ENCODE assay signal across 8 cellular contexts in the genomic region with DNA sequence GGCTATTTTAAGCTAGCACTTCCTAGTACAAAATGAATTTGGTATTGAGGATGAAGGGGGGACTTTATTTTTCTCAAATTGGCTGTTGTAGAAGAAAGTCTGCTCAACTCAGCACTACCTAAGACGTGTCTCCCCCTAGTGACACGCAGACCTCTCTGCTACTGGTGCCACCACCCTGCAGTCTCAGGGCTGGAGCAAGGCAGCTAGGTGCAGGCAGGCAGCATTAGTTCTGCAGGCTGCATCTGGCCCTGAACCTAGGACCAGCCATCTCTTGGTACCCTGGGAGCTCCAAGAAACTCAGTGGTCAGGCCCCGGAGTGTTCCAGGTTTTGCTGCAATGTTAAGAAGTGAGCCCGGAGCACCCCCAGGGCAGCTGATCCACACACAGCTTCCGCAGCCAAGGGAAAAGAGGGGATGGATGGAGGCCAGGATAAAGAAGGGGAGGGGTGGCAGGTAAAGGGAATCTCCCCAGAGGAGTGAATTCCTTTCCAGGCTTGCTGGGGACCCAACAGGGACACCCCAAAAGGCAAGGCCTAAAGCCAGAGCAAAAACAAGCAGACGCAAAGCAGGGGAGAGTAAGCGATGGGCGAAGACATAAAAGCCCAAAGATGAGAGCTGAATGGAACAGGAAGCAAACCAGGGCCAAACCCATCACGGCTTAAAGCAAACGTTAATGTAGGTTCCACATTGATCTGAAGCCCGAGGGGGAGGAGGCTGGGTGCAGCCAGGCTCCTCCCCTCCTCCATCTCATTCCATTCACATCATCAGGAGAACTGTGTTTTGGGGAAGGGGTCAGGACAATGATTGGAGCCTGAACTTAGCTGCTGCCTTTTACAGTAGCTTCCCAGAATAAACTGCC.
DNase-seq lines count a peak whose midpoint lies in the region; ATAC-seq, FAIRE-seq and TF ChIP-seq lines count a peak whose summit lies in the region.

No MANE protein-coding gene starts in this region.

- H2BK120ac ChIP-seq in H1 (replicated peaks; ENCODE audit: low read depth, low read length), result no peak overlapping the region

- no peak overlapping the region for H2BK15ac ChIP-seq in H1 (ENCODE audit: low read length)

- no peak overlapping the region for H2AK5ac ChIP-seq in H1 (ENCODE audit: low read depth, low read length)

- no peaks in the 10 kb centered on the region for H3K9me3 Mint-ChIP-seq in nephron

- no peak overlapping the region for H3K56ac ChIP-seq in H1 (replicated peaks; ENCODE audit: insufficient read length, low read depth, low read length)

- no peaks in the 10 kb centered on the region for H3K27me3 ChIP-seq in BE2C
- no peaks in the 10 kb centered on the region for H3K27me3 ChIP-seq in H1 (replicated peaks in 1 of 4; ENCODE audit: control insufficient read depth in 3 of 4, extremely low read depth in 1 of 4, insufficient read depth in 3 of 4, low read length in 3 of 4)

- H3K4me1 ChIP-seq in BE2C (peaks cover 29% of the 10 kb centered on the region), H1 (replicated peaks in 1 of 4; ENCODE audit: control insufficient read depth in 3 of 4, insufficient read depth in 4 of 4, low read length in 3 of 4) (peaks cover 0 to 9% (median 3%) of the 10 kb centered on the region in 4 experiments; a peak in 3 of 7 replicates)

- no peaks in the 10 kb centered on the region; the same call in 1 of the 2 replicates for H3K23me2 ChIP-seq in H1 (ENCODE audit: low read depth, low read length)

- no peak overlapping the region for H4K5ac ChIP-seq in H1 (ENCODE audit: insufficient read length, low read depth, low read length)

- H4K91ac ChIP-seq in H1 (replicated peaks; ENCODE audit: insufficient read length, low read length), result no peak overlapping the region

- H3K23ac ChIP-seq in H1 (ENCODE audit: insufficient read length), result no peak overlapping the region

- no peak overlapping the region for H2BK20ac ChIP-seq in H1 (ENCODE audit: low read length)

- no peak overlapping the region for H3K4me3 ChIP-seq in BE2C (ENCODE audit: low read depth, low read length)
- no peak overlapping the region for H3K4me3 ChIP-seq in H1 (ENCODE audit: extremely low read depth in 1 of 4, insufficient read depth in 2 of 4, low read depth in 3 of 4, low read length in 4 of 4)

- no peak overlapping the region for H4K8ac ChIP-seq in H1 (ENCODE audit: extremely low read depth, insufficient read depth, low read length)

- no peaks in the 10 kb centered on the region for H3K79me1 ChIP-seq in H1 (ENCODE audit: low read depth, low read length)

- H3K27ac Mint-ChIP-seq in nephron, result peak overlapping the region; percentile 4 to 12 (median 11)

- POLR2A ChIA-PET in H1 (lab: Charles Lee; ENCODE audit: partially characterized antibody), result no interaction called here

- no peak overlapping the region for H3K4me2 ChIP-seq in H1 (ENCODE audit: insufficient read depth in 1 of 2, low read depth in 2 of 2, low read length in 2 of 2)

- ATAC-seq in GM18502 (IDR thresholded peaks at IDR 0.05; ENCODE audit: poor library complexity, unreplicated experiment) (peak; percentile 71), HG03432 (IDR thresholded peaks at IDR 0.05; ENCODE audit: unreplicated experiment) (no peak), GM21447 (IDR thresholded peaks at IDR 0.05; ENCODE audit: unreplicated experiment) (no peak), GM18861 (IDR thresholded peaks at IDR 0.05; ENCODE audit: unreplicated experiment) (no peak)

- H3K14ac ChIP-seq in H1 (ENCODE audit: insufficient read length), result no peak overlapping the region

- no peak overlapping the region for H2BK12ac ChIP-seq in H1 (ENCODE audit: low read depth, low read length)

- no peak overlapping the region for H3K27ac ChIP-seq in H1 (ENCODE audit: low read depth, low read length)

- no peak for TF ChIP-seq POLR2A in H1 (IDR thresholded peaks at IDR 0.05; ENCODE audit: control extremely low read depth in 1 of 2, low read depth in 2 of 2, low read length in 2 of 2)

- no peak overlapping the region for H3K18ac ChIP-seq in H1 (ENCODE audit: extremely low read depth, low read length)

- peak overlapping the region in 1 of 3 experiments; percentile 29 for H3K4me3 Mint-ChIP-seq in nephron

- peaks cover 0 to 7% of the 10 kb centered on the region in 2 experiments for H4K20me1 ChIP-seq in H1 (replicated peaks in 1 of 2; ENCODE audit: control insufficient read depth in 1 of 2, insufficient read depth in 2 of 2, low read length in 2 of 2)

- no peak overlapping the region for H2BK5ac ChIP-seq in H1 (ENCODE audit: low read depth, low read length)

- WGBS in H1 (ENCODE audit: extremely low coverage in 1 of 2, insufficient coverage in 1 of 2, insufficient read length in 1 of 2, insufficient replicate concordance in 2 of 2, low coverage in 1 of 2, low lambda C conversion rate in 2 of 2, missing lambda C conversion rate in 1 of 2), 2 experiments, result 69% methylated on average over 11 of the region's 11 CpGs; no CpG with 5 or more reads in 1 of the 2 experiments

- H3K27me3 Mint-ChIP-seq in nephron (ENCODE audit: low read depth), result no peaks in the 10 kb centered on the region

- peak; percentile 75 for DNase-seq in BE2C
- peak; percentile 33 for DNase-seq in NCI-H460 (ENCODE audit: extremely low read depth, low read depth)
- DNase-seq in H1 (ENCODE audit: low read depth in 1 of 2, low spot score in 2 of 2), result no peak

- H3K9me3 ChIP-seq in BE2C, result no peaks in the 10 kb centered on the region
- H3K9me3 ChIP-seq in H1 (ENCODE audit: insufficient read depth in 2 of 2, low read depth in 1 of 2, low read length in 1 of 2), result no peaks in the 10 kb centered on the region

- no peak overlapping the region for H2AFZ ChIP-seq in H1 (ENCODE audit: low read length)

- no peak for FAIRE-seq in H1 (lab: Jason Lieb, UNC)

- H3K9ac ChIP-seq in H1 (replicated peaks in 1 of 4; ENCODE audit: extremely low read depth in 1 of 4, low read depth in 3 of 4, low read length in 3 of 4), result no peak overlapping the region

- TF ChIP-seq RAD21 in H1 (IDR thresholded peaks at IDR 0.05 in 1 of 2, conservative IDR thresholded peaks at IDR 0.05 in 1 of 2; ENCODE audit: low read depth in 2 of 2, low read length in 2 of 2), result peak; percentile 78

- peaks cover 71% of the 10 kb centered on the region for H3K4me1 Mint-ChIP-seq in nephron

- H3K36me3 ChIP-seq in BE2C (no peaks in the 10 kb centered on the region; the same call in 1 of the 2 replicates), H1 (ENCODE audit: control insufficient read depth in 2 of 4, insufficient read depth in 4 of 4, low read length in 3 of 4) (no peaks in the 10 kb centered on the region)

- TF ChIP-seq CTCF in BE2C (IDR thresholded peaks at IDR 0.05; ENCODE audit: low read depth, low read length), result peak; percentile 88
- TF ChIP-seq CTCF in H1 (IDR thresholded peaks at IDR 0.05; ENCODE audit: control extremely low read depth in 1 of 3, insufficient read depth in 1 of 3, low read depth in 1 of 3, low read length in 3 of 3), result peak; percentile 77 to 88 (median 82)
- TF ChIP-seq CTCF in nephron (IDR thresholded peaks at IDR 0.05; ENCODE audit: unreplicated experiment in 3 of 3), result peak; percentile 25 to 49 (median 38)

- no peak for TF ChIP-seq EP300 in H1 (IDR thresholded peaks at IDR 0.05; ENCODE audit: borderline replicate concordance in 1 of 2, low read depth in 2 of 2, low read length in 2 of 2)

- no peaks in the 10 kb centered on the region for H3K79me2 ChIP-seq in H1 (ENCODE audit: control insufficient read depth in 1 of 2, insufficient read depth in 2 of 2, low read length in 2 of 2)

- peaks cover 3% of the 10 kb centered on the region for H3K36me3 Mint-ChIP-seq in nephron (ENCODE audit: low read depth)

- no peak overlapping the region for H3K4ac ChIP-seq in H1 (replicated peaks; ENCODE audit: insufficient read length, low read depth, low read length)

- CTCF ChIA-PET in H1 (lab: Charles Lee; ENCODE audit: partially characterized antibody), result interaction anchor here (0.6 to 25.5 kb wide), 40 partner anchors 6 to 846 kb away, joined by 3 to 376 read pairs (median 4); no protein-coding TSS in a partner anchor

TF ChIP-seq in H1, 55 proteins besides CTCF, POLR2A, EP300 and RAD21 (continues in another document):
- TF ChIP-seq, protein P1, sequence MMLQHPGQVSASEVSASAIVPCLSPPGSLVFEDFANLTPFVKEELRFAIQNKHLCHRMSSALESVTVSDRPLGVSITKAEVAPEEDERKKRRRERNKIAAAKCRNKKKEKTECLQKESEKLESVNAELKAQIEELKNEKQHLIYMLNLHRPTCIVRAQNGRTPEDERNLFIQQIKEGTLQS (IDR thresholded peaks at IDR 0.05; ENCODE audit: insufficient read depth, low read depth, low read length), result no peak
- TF ChIP-seq MAFK (IDR thresholded peaks at IDR 0.05; ENCODE audit: low read depth, low read length), result no peak
- no peak for TF ChIP-seq POU5F1 (IDR thresholded peaks at IDR 0.05; ENCODE audit: low read depth, low read length)

Comparison
In these comparisons a context has a peak if more than half of its experiments do, and no peak if none do; other contexts are left out.
1. DNase-seq: peak in BE2C (single experiment) and NCI-H460 (single experiment); none in H1 (0 of 2).
2. CTCF ChIP-seq: peak in every context shown above with its lines; median percentile 88 in BE2C; 82 in H1; 38 in nephron.